In genomic region chr15:60937278-60937677, GRCh38 we compare ENCODE assay signal across 22 cellular contexts.
"Had no signal": no experiment of that assay in that cellular context is flagged by ENCODE, and none has a peak within 500 bp of the region (broad histone marks: within the 10 kb centered on the region; RNA-seq: fewer than 3 reads in every experiment).

No MANE protein-coding gene starts in this region.

- H3K36me3 ChIP-seq: MG63 had no signal

- ATAC-seq: HepG2 had no signal

- H3K27ac ChIP-seq: RWPE1 had no signal

- DNase-seq: IMR-90, Karpas-422, KG1, MG63, NCI-H1092 treated with DMSO at 0.1 percent for 48 hours, NCI-H1417, NCI-H1436 treated with DMSO at 0.1 percent for 48 hours, NCI-H1694, NCI-H187 treated with DMSO at 0.1 percent for 48 hours, NCI-H2029 treated with DMSO at 0.1 percent for 48 hours, NCI-H2107, NCI-H2227 treated with DMSO at 0.1 percent for 48 hours, NCI-H446, NCI-H510A, NCI-H524 treated with DMSO at 0.1 percent for 48 hours, NCI-H69, NCI-H774, SHP77, SK-N-SH, SW 1271 had no signal

- H3K9me3 ChIP-seq: MG63, SK-N-SH had no signal

- FAIRE-seq: HepG2 had no signal

- H3K4me3 ChIP-seq: MG63 had no signal

- H3K27me3 ChIP-seq: MG63 had no signal
